ENCODE assay signal across 1 cellular context in genomic region chr16:79863128-79864031, GRCh38.
TF ChIP-seq lines count a peak whose summit lies in the region.

No MANE protein-coding gene starts in this region.

TF ChIP-seq in K562, 482 proteins besides CTCF, POLR2A, EP300 and RAD21 (continued from another document):
- no peak for TF ChIP-seq NFIX (CRISPR knock-in tag; IDR thresholded peaks at IDR 0.05; ENCODE audit: low read depth)
- peak; percentile 87; the same call in 1 of the 2 replicates for TF ChIP-seq ZNF584 (CRISPR knock-in tag; IDR thresholded peaks at IDR 0.05; ENCODE audit: low read depth)
- no peak for TF ChIP-seq NR2F6 (CRISPR knock-in tag; IDR thresholded peaks at IDR 0.05)
- no peak for TF ChIP-seq ID3 (CRISPR knock-in tag; IDR thresholded peaks at IDR 0.05)
- no peak for TF ChIP-seq ID3 (tag; IDR thresholded peaks at IDR 0.05)
- no peak for TF ChIP-seq NCOA4 (IDR thresholded peaks at IDR 0.05; ENCODE audit: partially characterized antibody)
- TF ChIP-seq DNMT1 (IDR thresholded peaks at IDR 0.05) = no peak
- peak; percentile 51; the same call in 1 of the 2 replicates for TF ChIP-seq PTRF (tag; IDR thresholded peaks at IDR 0.05)
- 0 out of 2 replicates have a peak, but pooled peaks have one; percentile 6 for TF ChIP-seq HSF4 (CRISPR knock-in tag; IDR thresholded peaks at IDR 0.05; ENCODE audit: borderline replicate concordance)
- TF ChIP-seq ARNT (IDR thresholded peaks at IDR 0.05) = no peak; a peak in 1 of 4 replicates
- TF ChIP-seq ATF1 (CRISPR knock-in tag; IDR thresholded peaks at IDR 0.05) = no peak
- peak; percentile 46 for TF ChIP-seq ATF1 (tag; IDR thresholded peaks at IDR 0.05)
- TF ChIP-seq SMC3 (conservative IDR thresholded peaks at IDR 0.05; ENCODE audit: insufficient read depth, low read depth, low read length) = no peak
- peak; percentile 41 for TF ChIP-seq NUFIP1 (IDR thresholded peaks at IDR 0.05; ENCODE audit: partially characterized antibody)
- peak; percentile 65 for TF ChIP-seq CCNT2 (IDR thresholded peaks at IDR 0.05; ENCODE audit: borderline replicate concordance, extremely low read depth, insufficient read length, low read depth, low read length)
- no peak for TF ChIP-seq ZFPM2 (CRISPR knock-in tag; IDR thresholded peaks at IDR 0.05)
- peak; percentile 81 for TF ChIP-seq ARID1B (IDR thresholded peaks at IDR 0.05)
- no peak for TF ChIP-seq ZNF830 (CRISPR knock-in tag; IDR thresholded peaks at IDR 0.05)
- no peak for TF ChIP-seq ZNF133 (CRISPR knock-in tag; IDR thresholded peaks at IDR 0.05)
- TF ChIP-seq ARID3A (IDR thresholded peaks at IDR 0.05; ENCODE audit: borderline replicate concordance, low read depth, low read length) = peak; percentile 77; the same call in 1 of the 2 replicates
- TF ChIP-seq RCOR1 (IDR thresholded peaks at IDR 0.05; ENCODE audit: borderline replicate concordance in 1 of 2, low read depth in 2 of 2, low read length in 2 of 2) = peak in 1 of 2 experiments; percentile 44; a peak in 1 of 4 replicates
- TF ChIP-seq STAG1 (CRISPR knock-in tag; IDR thresholded peaks at IDR 0.05; ENCODE audit: borderline replicate concordance) = no peak
- 0 out of 2 replicates have a peak, but pooled peaks have one; percentile 82 for TF ChIP-seq ZNF766 (CRISPR knock-in tag; conservative IDR thresholded peaks at IDR 0.05)
- peak; percentile 78; the same call in 1 of the 2 replicates for TF ChIP-seq C11orf30 (IDR thresholded peaks at IDR 0.05; ENCODE audit: low read depth)
- TF ChIP-seq JUND (IDR thresholded peaks at IDR 0.05; ENCODE audit: borderline replicate concordance, low read depth, low read length) = peak; percentile 72
- no peak for TF ChIP-seq JUND (tag; IDR thresholded peaks at IDR 0.05; ENCODE audit: borderline replicate concordance, low read depth, low read length)
- no peak for TF ChIP-seq SMAD3 (CRISPR knock-in tag; conservative IDR thresholded peaks at IDR 0.05)
- TF ChIP-seq NFE2 (IDR thresholded peaks at IDR 0.05; ENCODE audit: low read depth) = peak; percentile 88
- TF ChIP-seq ZNF384 (IDR thresholded peaks at IDR 0.05; ENCODE audit: low read depth, low read length) = peak; percentile 89
- peak; percentile 86; the same call in 1 of the 2 replicates for TF ChIP-seq RNF2 (IDR thresholded peaks at IDR 0.05)
- TF ChIP-seq PHB (CRISPR knock-in tag; IDR thresholded peaks at IDR 0.05) = no peak
- TF ChIP-seq TAF7 (tag; IDR thresholded peaks at IDR 0.05) = no peak
- TF ChIP-seq THRAP3 (IDR thresholded peaks at IDR 0.05; ENCODE audit: borderline replicate concordance) = no peak
- TF ChIP-seq PML (IDR thresholded peaks at IDR 0.05; ENCODE audit: low read length) = no peak; the same call in 1 of the 2 replicates
- peak; percentile 97 for TF ChIP-seq L3MBTL2 (IDR thresholded peaks at IDR 0.05)
- no peak for TF ChIP-seq PCBP1 (IDR thresholded peaks at IDR 0.05; ENCODE audit: low read depth, low read length, poor library complexity, severe bottlenecking)
